ENCODE assay signal across 8 cellular contexts in the genomic region with DNA sequence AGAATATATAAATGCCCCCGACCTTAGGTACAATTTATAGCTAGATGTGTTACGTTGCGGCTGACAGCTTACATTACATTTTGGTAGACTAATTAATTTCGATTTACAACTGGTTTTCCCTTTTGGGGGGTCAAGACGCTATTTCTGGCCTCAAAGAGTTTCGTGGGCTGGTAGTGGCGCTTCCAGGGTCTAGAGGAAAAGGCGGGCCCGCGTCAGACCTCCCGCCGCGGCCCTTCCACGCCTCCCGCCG. TPM values are rescaled to one million over a fixed set of nuclear protein-coding genes. Genes with fewer than 3 reads are reported as not detected.
DNase-seq lines count a peak whose midpoint lies in the region; ATAC-seq and TF ChIP-seq lines count a peak whose summit lies in the region.

No MANE protein-coding gene starts in this region.

- H3K36me3 Mint-ChIP-seq in neural crest cell (ENCODE audit: low read depth) = peaks cover 4% of the 10 kb centered on the region

- no peak for TF ChIP-seq CTCF in C4-2B (conservative IDR thresholded peaks at IDR 0.05)
- TF ChIP-seq CTCF in dorsolateral prefrontal cortex (IDR thresholded peaks at IDR 0.05 in 54 of 56, conservative IDR thresholded peaks at IDR 0.05 in 2 of 56; ENCODE audit: low read depth in 1 of 56, partially characterized antibody in 56 of 56) = no peak
- no peak for TF ChIP-seq CTCF in neural crest cell (conservative IDR thresholded peaks at IDR 0.05)

- H3K27ac ChIP-seq in C4-2B = peak overlapping the region; percentile 79
- H3K27ac ChIP-seq in dorsolateral prefrontal cortex = peak overlapping the region in 56 of 59 donors; percentile 2 to 97 (median 88)

- peak overlapping the region; percentile 94 for H3K27ac Mint-ChIP-seq in neural crest cell (ENCODE audit: unreplicated experiment)

- peaks cover 59% of the 10 kb centered on the region for H3K4me1 Mint-ChIP-seq in neural crest cell

- ATAC-seq in HG02938 (IDR thresholded peaks at IDR 0.05; ENCODE audit: unreplicated experiment) = no peak
- ATAC-seq in HG02678 (IDR thresholded peaks at IDR 0.05; ENCODE audit: unreplicated experiment) = no peak

- peaks cover 28% of the 10 kb centered on the region for H3K36me3 ChIP-seq in MG63

- no peaks in the 10 kb centered on the region for H3K9me3 ChIP-seq in MG63

- H3K27me3 Mint-ChIP-seq in neural crest cell (ENCODE audit: low read depth) = no peaks in the 10 kb centered on the region

- peak overlapping the region; percentile 97 for H3K4me3 ChIP-seq in MG63
- peak overlapping the region; percentile 69 to 99 (median 92) for H3K4me3 ChIP-seq in dorsolateral prefrontal cortex

- DNase-seq in MG63 (no peak), dorsolateral prefrontal cortex (no peak), neural crest cell (ENCODE audit: low read depth, low spot score) (no peak), AG08395 (ENCODE audit: low spot score) (no peak), ecto neural progenitor cell (ENCODE audit: low spot score) (no peak)

- H3K27me3 ChIP-seq in MG63 (no peaks in the 10 kb centered on the region), dorsolateral prefrontal cortex (no peaks in the 10 kb centered on the region)

- H3K9me3 Mint-ChIP-seq in neural crest cell = no peaks in the 10 kb centered on the region

- intact Hi-C loops in dorsolateral prefrontal cortex (cut with DNase I) = loop anchor here (2.0 to 5.0 kb wide), 7 partner anchors 54 to 822 kb away; a partner anchor contains a TSS

- H3K4me3 Mint-ChIP-seq in neural crest cell = peak overlapping the region; percentile 97

RNA-seq across cellular contexts. Expression of a gene that starts 0.4 kb away (rescaled TPM):
- total RNA-seq in MG63 (2014; rRNA removed; shearing (Covaris generic); ENCODE audit: low replicate concordance) = 31.5 and 54.1 TPM in 2 replicates
- 10 to 100 TPM; 17.7 to 43.6 (median 29.5) TPM for total RNA-seq in dorsolateral prefrontal cortex
- 41.0 and 41.1 TPM in 2 replicates for total RNA-seq in neural crest cell

RNA-seq across cellular contexts. Expression of a gene that starts 1.0 kb away (rescaled TPM):
- 78.4 and 79.6 TPM in 2 replicates for total RNA-seq in MG63 (2014; rRNA removed; shearing (Covaris generic); ENCODE audit: low replicate concordance)
- total RNA-seq in dorsolateral prefrontal cortex (10 to 100 TPM in 109 of 120 experiments, 1 to 10 TPM in 11; 8.7 to 16.5 (median 12.4) TPM), neural crest cell (45.4 and 45.8 TPM in 2 replicates)

RNA-seq across cellular contexts. Expression of a gene that starts 51.1 kb away (rescaled TPM):
- not detected in 2 replicates for total RNA-seq in MG63 (2014; rRNA removed; shearing (Covaris generic); ENCODE audit: low replicate concordance)
- total RNA-seq in dorsolateral prefrontal cortex = under 1 TPM in 1 of 120 experiments, not detected in 119; 0.28 TPM
- not detected in 2 replicates for total RNA-seq in neural crest cell

RNA-seq across cellular contexts. Expression of a gene that starts 55.5 kb away (rescaled TPM):
- 15.2 and 20.3 TPM in 2 replicates for total RNA-seq in MG63 (2014; rRNA removed; shearing (Covaris generic); ENCODE audit: low replicate concordance)
- total RNA-seq in dorsolateral prefrontal cortex (10 to 100 TPM; 13.0 to 31.6 (median 23.0) TPM), neural crest cell (22.2 and 25.7 TPM in 2 replicates)
